In genomic region chr13:110138009-110138699, GRCh38 we compare ENCODE assay signal across 8 cellular contexts.
DNase-seq lines count a peak whose midpoint lies in the region; TF ChIP-seq lines count a peak whose summit lies in the region.

No MANE protein-coding gene starts in this region.

- no TSS peak for BruUV-seq in MCF 10A (replicated peaks; lab: Mats Ljungman, UMichigan)

- peaks cover 9% of the 10 kb centered on the region for H3K4me1 Mint-ChIP-seq in HFFc6 (ENCODE audit: low read depth)
- no peaks in the 10 kb centered on the region for H3K4me1 Mint-ChIP-seq in MCF 10A (ENCODE audit: insufficient read depth, unreplicated experiment)

- POLR2A ChIA-PET in MCF 10A (lab: Yijun Ruan, JAX): interaction anchor here (0.6 to 1.9 kb wide), 9 partner anchors 11 to 1224 kb away, joined by 3 to 7 read pairs (median 3); no protein-coding TSS in a partner anchor

- WGBS in smooth muscle cell (ENCODE audit: low lambda C conversion rate): under 1% methylated on average over 48 of the region's 60 CpGs

- no peak overlapping the region for H2AFZ ChIP-seq in smooth muscle cell (ENCODE audit: low read depth)

- H3K27ac Mint-ChIP-seq in HFFc6 (peak overlapping the region; percentile 75), MCF 10A (ENCODE audit: low read depth, unreplicated experiment) (peak overlapping the region; percentile 86)

- no peak overlapping the region for H3K9ac ChIP-seq in smooth muscle cell (ENCODE audit: low read depth)

- peak overlapping the region; percentile 65 for H3K27ac ChIP-seq in smooth muscle cell (ENCODE audit: low read depth)

- H3K4me2 ChIP-seq in smooth muscle cell: peak overlapping the region; percentile 83

- H4K20me1 ChIP-seq in smooth muscle cell (ENCODE audit: low read depth): peaks cover 29% of the 10 kb centered on the region

- peaks cover 17% of the 10 kb centered on the region for H3K4me1 ChIP-seq in smooth muscle cell (ENCODE audit: low read depth)

- H3F3A ChIP-seq in smooth muscle cell (ENCODE audit: low read depth): peaks cover 32% of the 10 kb centered on the region

- CTCF ChIA-PET in MCF 10A (lab: Yijun Ruan, JAX): interaction anchor here (0.7 to 3.1 kb wide), 6 partner anchors 8 to 1177 kb away, joined by 3 to 10 read pairs (median 3); no protein-coding TSS in a partner anchor

- DNase-seq in GM10266 (ENCODE audit: extremely low spot score) (peak; percentile 65), HFFc6 (peak; percentile 73), MV-4-11 (lab: John Stamatoyannopoulos, UW) (peak; percentile 86), UCSD-AML1 (lab: John Stamatoyannopoulos, UW; ENCODE audit: unreplicated experiment) (peak; percentile 70), MCF 10A (ENCODE audit: unreplicated experiment) (peak; percentile 83), inferior parietal cortex (ENCODE audit: extremely low spot score) (peak; percentile 59), smooth muscle cell (lab: John Stamatoyannopoulos, UW; ENCODE audit: unreplicated experiment) (peak; percentile 32), NCI-H2227 (lab: John Stamatoyannopoulos, UW; ENCODE audit: unreplicated experiment) (no peak)

- no peaks in the 10 kb centered on the region for H3K27me3 ChIP-seq in smooth muscle cell (ENCODE audit: low read depth)

- TF ChIP-seq CTCF in GM10266 (IDR thresholded peaks at IDR 0.05; ENCODE audit: control insufficient read depth, insufficient read depth, low read depth, missing control alignments) (no peak), HFFc6 (IDR thresholded peaks at IDR 0.05) (no peak; the same call in 1 of the 2 replicates), MCF 10A (IDR thresholded peaks at IDR 0.05; ENCODE audit: unreplicated experiment) (no peak), smooth muscle cell (IDR thresholded peaks at IDR 0.05; ENCODE audit: borderline replicate concordance, insufficient read depth, poor library complexity, severe bottlenecking) (no peak)

- no peaks in the 10 kb centered on the region for H3K79me2 ChIP-seq in smooth muscle cell (ENCODE audit: low read depth)

- H3K36me3 Mint-ChIP-seq in HFFc6 (ENCODE audit: low read depth) (peaks cover 13% of the 10 kb centered on the region), MCF 10A (ENCODE audit: insufficient read depth, unreplicated experiment) (no peaks in the 10 kb centered on the region)

- H3K36me3 ChIP-seq in smooth muscle cell (ENCODE audit: low read depth): no peaks in the 10 kb centered on the region

- intact Hi-C loops in MCF 10A (cut with micrococcal nuclease): no loop called here

- 0 out of 2 replicates have a peak, but pooled peaks cover 6% of the 10 kb centered on the region for H3K9me3 Mint-ChIP-seq in HFFc6
- H3K9me3 Mint-ChIP-seq in MCF 10A (ENCODE audit: unreplicated experiment): no peaks in the 10 kb centered on the region

- H3K27me3 Mint-ChIP-seq in HFFc6 (ENCODE audit: insufficient read depth): no peaks in the 10 kb centered on the region
- no peaks in the 10 kb centered on the region for H3K27me3 Mint-ChIP-seq in MCF 10A (ENCODE audit: insufficient read depth, unreplicated experiment)

- H3K4me3 ChIP-seq in smooth muscle cell: peak overlapping the region; percentile 54

- H3K9me3 ChIP-seq in smooth muscle cell (replicated peaks; ENCODE audit: low read depth): no peaks in the 10 kb centered on the region

- H3K4me3 Mint-ChIP-seq in HFFc6 (peak overlapping the region; percentile 89), MCF 10A (ENCODE audit: unreplicated experiment) (peak overlapping the region; percentile 87)
